Comparison of ENCODE assay signal across 8 cellular contexts in the genomic region with DNA sequence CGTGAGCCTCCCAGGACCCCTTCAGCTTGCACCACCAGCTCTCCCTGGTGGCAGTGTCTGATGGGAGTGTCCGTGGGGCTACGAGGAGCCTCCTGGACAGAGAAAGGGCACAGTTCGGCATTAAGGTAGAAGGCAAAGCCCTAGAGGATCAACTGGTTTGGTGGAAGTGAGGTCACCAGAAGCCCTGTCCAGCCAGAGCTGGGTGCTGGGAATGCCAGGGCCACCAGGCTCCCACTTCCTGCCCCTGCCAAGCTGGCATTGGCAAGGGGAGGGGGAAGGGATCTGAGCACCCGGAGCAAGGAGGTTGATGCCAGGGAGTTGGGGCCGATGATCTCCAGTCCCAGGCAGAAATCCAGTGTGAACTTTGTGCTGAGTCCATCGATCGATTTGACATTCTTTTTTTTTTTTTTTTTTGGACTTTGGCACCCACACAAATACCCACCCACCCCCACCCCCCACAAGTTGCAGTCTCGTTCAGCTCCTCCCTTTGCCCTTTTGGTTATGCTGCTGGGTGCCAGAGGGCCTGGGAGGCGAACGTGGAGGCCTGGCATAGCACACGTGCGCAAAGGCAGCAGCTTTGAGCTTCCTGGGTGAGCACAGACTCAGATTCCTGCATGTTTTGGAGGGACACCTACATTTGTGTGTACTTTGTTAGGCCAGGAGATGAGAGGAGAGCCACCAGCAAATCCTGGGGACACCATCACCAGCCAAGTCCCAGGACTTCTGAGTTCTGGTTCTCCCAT. TPM values are rescaled to one million over a fixed set of nuclear protein-coding genes. Genes with fewer than 3 reads are reported as not detected.
DNase-seq lines count a peak whose midpoint lies in the region; ATAC-seq and TF ChIP-seq lines count a peak whose summit lies in the region.

No MANE protein-coding gene starts in this region.

- H3K27me3 Mint-ChIP-seq in nephron progenitor cell (ENCODE audit: low read depth, poor library complexity), result peaks cover 3% of the 10 kb centered on the region

- H3K4me3 Mint-ChIP-seq in nephron progenitor cell, result peak overlapping the region; percentile 100

- TF ChIP-seq POLR2A in GM18505 (IDR thresholded peaks at IDR 0.05; ENCODE audit: borderline replicate concordance, extremely low read depth, insufficient read depth, insufficient read length), result no peak

- peaks cover 8% of the 10 kb centered on the region for H3K36me3 ChIP-seq in effector memory CD4-positive, alpha-beta T cell (ENCODE audit: control insufficient read depth, insufficient read depth, low read length)

- peak overlapping the region; percentile 98 for H3K27ac ChIP-seq in C4-2B
- H3K27ac ChIP-seq in effector memory CD4-positive, alpha-beta T cell (ENCODE audit: insufficient read depth, low read length, poor library complexity, severe bottlenecking), result peak overlapping the region; percentile 82

- peak overlapping the region; percentile 99 for H3K4me3 ChIP-seq in effector memory CD4-positive, alpha-beta T cell (ENCODE audit: insufficient read depth, low read depth, low read length, poor library complexity, severe bottlenecking)

- DNase-seq in M059J (ENCODE audit: low read depth) (peak; percentile 55), nephron progenitor cell (no peak), NCI-H446 treated with DMSO at 0.1 percent for 48 hours (lab: John Stamatoyannopoulos, UW) (no peak), NCI-H1694 (lab: John Stamatoyannopoulos, UW) (no peak)
- no peak for DNase-seq in effector memory CD4-positive, alpha-beta T cell

- H3K9me3 ChIP-seq in effector memory CD4-positive, alpha-beta T cell (ENCODE audit: control insufficient read depth, low read length), result no peaks in the 10 kb centered on the region

- peaks cover 10% of the 10 kb centered on the region for H3K36me3 Mint-ChIP-seq in nephron progenitor cell (ENCODE audit: low read depth)

- peaks cover 79% of the 10 kb centered on the region for H3K4me1 Mint-ChIP-seq in nephron progenitor cell

- H3K27me3 ChIP-seq in effector memory CD4-positive, alpha-beta T cell (replicated peaks; ENCODE audit: control insufficient read depth, insufficient read depth, low read length, poor library complexity, severe bottlenecking), result no peaks in the 10 kb centered on the region

- H3K9me3 Mint-ChIP-seq in nephron progenitor cell, result no peaks in the 10 kb centered on the region

- no peak overlapping the region for H3K27ac Mint-ChIP-seq in nephron progenitor cell

- TF ChIP-seq CTCF in C4-2B (conservative IDR thresholded peaks at IDR 0.05) (no peak), nephron progenitor cell (IDR thresholded peaks at IDR 0.05) (no peak)

- no peak for ATAC-seq in GM18505 (IDR thresholded peaks at IDR 0.05; ENCODE audit: unreplicated experiment)
- ATAC-seq in GM18520 (IDR thresholded peaks at IDR 0.05; ENCODE audit: unreplicated experiment), result no peak

- peaks cover 64% of the 10 kb centered on the region for H3K4me1 ChIP-seq in effector memory CD4-positive, alpha-beta T cell (ENCODE audit: control insufficient read depth, insufficient read depth, low read length, poor library complexity, severe bottlenecking)

RNA-seq across cellular contexts. Expression of gene NHERF1, which starts 2.1 kb away (rescaled TPM):
- 63.1 and 80.7 TPM in 2 replicates for total RNA-seq in M059J (2014; rRNA removed; shearing (Covaris generic))

RNA-seq across cellular contexts. Expression of gene RAB37, which starts 13.4 kb away (rescaled TPM):
- not detected in 2 replicates for total RNA-seq in M059J (2014; rRNA removed; shearing (Covaris generic))

RNA-seq across cellular contexts. Expression of gene NAT9, which starts 25.6 kb away (rescaled TPM):
- 18.4 and 18.5 TPM in 2 replicates for total RNA-seq in M059J (2014; rRNA removed; shearing (Covaris generic))

RNA-seq across cellular contexts. Expression of gene CD300LF, which starts 37.8 kb away (rescaled TPM):
- total RNA-seq in M059J (2014; rRNA removed; shearing (Covaris generic)), result not detected in 2 replicates
